Comparison of ENCODE assay signal across 1 cellular context in the genomic region with DNA sequence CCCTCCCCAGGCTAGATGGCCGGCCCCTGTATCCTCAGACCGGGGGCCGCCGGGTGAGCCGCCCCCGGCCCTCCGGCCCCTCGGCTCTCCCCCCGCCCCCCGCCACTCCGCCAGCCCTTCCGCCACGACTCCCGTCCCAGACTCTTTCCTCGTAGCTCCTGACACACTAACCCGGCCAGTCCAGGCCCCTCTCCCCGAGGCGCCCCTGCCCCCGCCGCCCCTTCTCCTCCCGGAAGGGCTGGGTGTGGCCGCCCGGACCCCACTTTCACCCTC.
TF ChIP-seq lines count a peak whose summit lies in the region.

No MANE protein-coding gene starts in this region.

TF ChIP-seq in K562, 482 proteins besides CTCF, POLR2A, EP300 and RAD21 (continues in another document):
- TF ChIP-seq PHB2 (IDR thresholded peaks at IDR 0.05; ENCODE audit: low read depth) (no peak), ZNF699 (CRISPR knock-in tag; IDR thresholded peaks at IDR 0.05; ENCODE audit: insufficient replicate concordance) (no peak), FOXK2 (conservative IDR thresholded peaks at IDR 0.05 in 1 of 2, IDR thresholded peaks at IDR 0.05 in 1 of 2; ENCODE audit: low read depth in 2 of 2) (no peak), ZBTB8A (IDR thresholded peaks at IDR 0.05; ENCODE audit: partially characterized antibody) (no peak), FOXA1 (IDR thresholded peaks at IDR 0.05; ENCODE audit: borderline replicate concordance) (no peak), NR3C1 (CRISPR knock-in tag; IDR thresholded peaks at IDR 0.05) (0 out of 2 replicates have a peak, but pooled peaks have one; percentile 28), POLR2G (IDR thresholded peaks at IDR 0.05; ENCODE audit: low read depth, low read length) (no peak), ZBTB7A (IDR thresholded peaks at IDR 0.05; ENCODE audit: borderline replicate concordance, control insufficient read depth, low read depth, low read length) (0 out of 2 replicates have a peak, but pooled peaks have one; percentile 22), PRPF4 (IDR thresholded peaks at IDR 0.05; ENCODE audit: insufficient read depth, low read depth, low read length, poor library complexity, severe bottlenecking) (no peak), CEBPG (CRISPR knock-in tag; IDR thresholded peaks at IDR 0.05) (no peak), CEBPG (tag; conservative IDR thresholded peaks at IDR 0.05 in 1 of 2, IDR thresholded peaks at IDR 0.05 in 1 of 2) (no peak), ZNF274 (IDR thresholded peaks at IDR 0.05; ENCODE audit: borderline replicate concordance, low read depth, low read length) (no peak), ARHGAP35 (IDR thresholded peaks at IDR 0.05; ENCODE audit: partially characterized antibody) (no peak), SMARCB1 (IDR thresholded peaks at IDR 0.05; ENCODE audit: insufficient read length, low read depth) (no peak)
- TF ChIP-seq, protein P1, sequence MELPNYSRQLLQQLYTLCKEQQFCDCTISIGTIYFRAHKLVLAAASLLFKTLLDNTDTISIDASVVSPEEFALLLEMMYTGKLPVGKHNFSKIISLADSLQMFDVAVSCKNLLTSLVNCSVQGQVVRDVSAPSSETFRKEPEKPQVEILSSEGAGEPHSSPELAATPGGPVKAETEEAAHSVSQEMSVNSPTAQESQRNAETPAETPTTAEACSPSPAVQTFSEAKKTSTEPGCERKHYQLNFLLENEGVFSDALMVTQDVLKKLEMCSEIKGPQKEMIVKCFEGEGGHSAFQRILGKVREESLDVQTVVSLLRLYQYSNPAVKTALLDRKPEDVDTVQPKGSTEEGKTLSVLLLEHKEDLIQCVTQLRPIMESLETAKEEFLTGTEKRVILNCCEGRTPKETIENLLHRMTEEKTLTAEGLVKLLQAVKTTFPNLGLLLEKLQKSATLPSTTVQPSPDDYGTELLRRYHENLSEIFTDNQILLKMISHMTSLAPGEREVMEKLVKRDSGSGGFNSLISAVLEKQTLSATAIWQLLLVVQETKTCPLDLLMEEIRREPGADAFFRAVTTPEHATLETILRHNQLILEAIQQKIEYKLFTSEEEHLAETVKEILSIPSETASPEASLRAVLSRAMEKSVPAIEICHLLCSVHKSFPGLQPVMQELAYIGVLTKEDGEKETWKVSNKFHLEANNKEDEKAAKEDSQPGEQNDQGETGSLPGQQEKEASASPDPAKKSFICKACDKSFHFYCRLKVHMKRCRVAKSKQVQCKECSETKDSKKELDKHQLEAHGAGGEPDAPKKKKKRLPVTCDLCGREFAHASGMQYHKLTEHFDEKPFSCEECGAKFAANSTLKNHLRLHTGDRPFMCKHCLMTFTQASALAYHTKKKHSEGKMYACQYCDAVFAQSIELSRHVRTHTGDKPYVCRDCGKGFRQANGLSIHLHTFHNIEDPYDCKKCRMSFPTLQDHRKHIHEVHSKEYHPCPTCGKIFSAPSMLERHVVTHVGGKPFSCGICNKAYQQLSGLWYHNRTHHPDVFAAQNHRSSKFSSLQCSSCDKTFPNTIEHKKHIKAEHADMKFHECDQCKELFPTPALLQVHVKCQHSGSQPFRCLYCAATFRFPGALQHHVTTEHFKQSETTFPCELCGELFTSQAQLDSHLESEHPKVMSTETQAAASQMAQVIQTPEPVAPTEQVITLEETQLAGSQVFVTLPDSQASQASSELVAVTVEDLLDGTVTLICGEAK (IDR thresholded peaks at IDR 0.05): no peak
- TF ChIP-seq, protein P1 (CRISPR knock-in tag; IDR thresholded peaks at IDR 0.05): no peak
- TF ChIP-seq, protein P2, sequence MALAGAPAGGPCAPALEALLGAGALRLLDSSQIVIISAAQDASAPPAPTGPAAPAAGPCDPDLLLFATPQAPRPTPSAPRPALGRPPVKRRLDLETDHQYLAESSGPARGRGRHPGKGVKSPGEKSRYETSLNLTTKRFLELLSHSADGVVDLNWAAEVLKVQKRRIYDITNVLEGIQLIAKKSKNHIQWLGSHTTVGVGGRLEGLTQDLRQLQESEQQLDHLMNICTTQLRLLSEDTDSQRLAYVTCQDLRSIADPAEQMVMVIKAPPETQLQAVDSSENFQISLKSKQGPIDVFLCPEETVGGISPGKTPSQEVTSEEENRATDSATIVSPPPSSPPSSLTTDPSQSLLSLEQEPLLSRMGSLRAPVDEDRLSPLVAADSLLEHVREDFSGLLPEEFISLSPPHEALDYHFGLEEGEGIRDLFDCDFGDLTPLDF (CRISPR knock-in tag; IDR thresholded peaks at IDR 0.05): no peak
- TF ChIP-seq, protein P3, sequence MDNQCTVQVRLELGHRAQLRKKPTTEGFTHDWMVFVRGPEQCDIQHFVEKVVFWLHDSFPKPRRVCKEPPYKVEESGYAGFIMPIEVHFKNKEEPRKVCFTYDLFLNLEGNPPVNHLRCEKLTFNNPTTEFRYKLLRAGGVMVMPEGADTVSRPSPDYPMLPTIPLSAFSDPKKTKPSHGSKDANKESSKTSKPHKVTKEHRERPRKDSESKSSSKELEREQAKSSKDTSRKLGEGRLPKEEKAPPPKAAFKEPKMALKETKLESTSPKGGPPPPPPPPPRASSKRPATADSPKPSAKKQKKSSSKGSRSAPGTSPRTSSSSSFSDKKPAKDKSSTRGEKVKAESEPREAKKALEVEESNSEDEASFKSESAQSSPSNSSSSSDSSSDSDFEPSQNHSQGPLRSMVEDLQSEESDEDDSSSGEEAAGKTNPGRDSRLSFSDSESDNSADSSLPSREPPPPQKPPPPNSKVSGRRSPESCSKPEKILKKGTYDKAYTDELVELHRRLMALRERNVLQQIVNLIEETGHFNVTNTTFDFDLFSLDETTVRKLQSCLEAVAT (IDR thresholded peaks at IDR 0.05): 0 out of 4 replicates have a peak, but pooled peaks of 1 of the 2 experiments have one; percentile 33
- TF ChIP-seq, protein P4, sequence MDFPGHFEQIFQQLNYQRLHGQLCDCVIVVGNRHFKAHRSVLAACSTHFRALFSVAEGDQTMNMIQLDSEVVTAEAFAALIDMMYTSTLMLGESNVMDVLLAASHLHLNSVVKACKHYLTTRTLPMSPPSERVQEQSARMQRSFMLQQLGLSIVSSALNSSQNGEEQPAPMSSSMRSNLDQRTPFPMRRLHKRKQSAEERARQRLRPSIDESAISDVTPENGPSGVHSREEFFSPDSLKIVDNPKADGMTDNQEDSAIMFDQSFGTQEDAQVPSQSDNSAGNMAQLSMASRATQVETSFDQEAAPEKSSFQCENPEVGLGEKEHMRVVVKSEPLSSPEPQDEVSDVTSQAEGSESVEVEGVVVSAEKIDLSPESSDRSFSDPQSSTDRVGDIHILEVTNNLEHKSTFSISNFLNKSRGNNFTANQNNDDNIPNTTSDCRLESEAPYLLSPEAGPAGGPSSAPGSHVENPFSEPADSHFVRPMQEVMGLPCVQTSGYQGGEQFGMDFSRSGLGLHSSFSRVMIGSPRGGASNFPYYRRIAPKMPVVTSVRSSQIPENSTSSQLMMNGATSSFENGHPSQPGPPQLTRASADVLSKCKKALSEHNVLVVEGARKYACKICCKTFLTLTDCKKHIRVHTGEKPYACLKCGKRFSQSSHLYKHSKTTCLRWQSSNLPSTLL (IDR thresholded peaks at IDR 0.05): no peak
- TF ChIP-seq, protein P5, sequence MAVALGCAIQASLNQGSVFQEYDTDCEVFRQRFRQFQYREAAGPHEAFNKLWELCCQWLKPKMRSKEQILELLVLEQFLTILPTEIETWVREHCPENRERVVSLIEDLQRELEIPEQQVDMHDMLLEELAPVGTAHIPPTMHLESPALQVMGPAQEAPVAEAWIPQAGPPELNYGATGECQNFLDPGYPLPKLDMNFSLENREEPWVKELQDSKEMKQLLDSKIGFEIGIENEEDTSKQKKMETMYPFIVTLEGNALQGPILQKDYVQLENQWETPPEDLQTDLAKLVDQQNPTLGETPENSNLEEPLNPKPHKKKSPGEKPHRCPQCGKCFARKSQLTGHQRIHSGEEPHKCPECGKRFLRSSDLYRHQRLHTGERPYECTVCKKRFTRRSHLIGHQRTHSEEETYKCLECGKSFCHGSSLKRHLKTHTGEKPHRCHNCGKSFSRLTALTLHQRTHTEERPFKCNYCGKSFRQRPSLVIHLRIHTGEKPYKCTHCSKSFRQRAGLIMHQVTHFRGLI (CRISPR knock-in tag; IDR thresholded peaks at IDR 0.05): no peak
- TF ChIP-seq, protein P6, sequence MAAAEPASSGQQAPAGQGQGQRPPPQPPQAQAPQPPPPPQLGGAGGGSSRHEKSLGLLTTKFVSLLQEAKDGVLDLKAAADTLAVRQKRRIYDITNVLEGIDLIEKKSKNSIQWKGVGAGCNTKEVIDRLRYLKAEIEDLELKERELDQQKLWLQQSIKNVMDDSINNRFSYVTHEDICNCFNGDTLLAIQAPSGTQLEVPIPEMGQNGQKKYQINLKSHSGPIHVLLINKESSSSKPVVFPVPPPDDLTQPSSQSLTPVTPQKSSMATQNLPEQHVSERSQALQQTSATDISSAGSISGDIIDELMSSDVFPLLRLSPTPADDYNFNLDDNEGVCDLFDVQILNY (CRISPR knock-in tag; IDR thresholded peaks at IDR 0.05): no peak
- TF ChIP-seq, protein P7, sequence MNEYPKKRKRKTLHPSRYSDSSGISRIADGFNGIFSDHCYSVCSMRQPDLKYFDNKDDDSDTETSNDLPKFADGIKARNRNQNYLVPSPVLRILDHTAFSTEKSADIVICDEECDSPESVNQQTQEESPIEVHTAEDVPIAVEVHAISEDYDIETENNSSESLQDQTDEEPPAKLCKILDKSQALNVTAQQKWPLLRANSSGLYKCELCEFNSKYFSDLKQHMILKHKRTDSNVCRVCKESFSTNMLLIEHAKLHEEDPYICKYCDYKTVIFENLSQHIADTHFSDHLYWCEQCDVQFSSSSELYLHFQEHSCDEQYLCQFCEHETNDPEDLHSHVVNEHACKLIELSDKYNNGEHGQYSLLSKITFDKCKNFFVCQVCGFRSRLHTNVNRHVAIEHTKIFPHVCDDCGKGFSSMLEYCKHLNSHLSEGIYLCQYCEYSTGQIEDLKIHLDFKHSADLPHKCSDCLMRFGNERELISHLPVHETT (CRISPR knock-in tag; conservative IDR thresholded peaks at IDR 0.05 in 1 of 2, IDR thresholded peaks at IDR 0.05 in 1 of 2): no peak
- TF ChIP-seq, protein P8, sequence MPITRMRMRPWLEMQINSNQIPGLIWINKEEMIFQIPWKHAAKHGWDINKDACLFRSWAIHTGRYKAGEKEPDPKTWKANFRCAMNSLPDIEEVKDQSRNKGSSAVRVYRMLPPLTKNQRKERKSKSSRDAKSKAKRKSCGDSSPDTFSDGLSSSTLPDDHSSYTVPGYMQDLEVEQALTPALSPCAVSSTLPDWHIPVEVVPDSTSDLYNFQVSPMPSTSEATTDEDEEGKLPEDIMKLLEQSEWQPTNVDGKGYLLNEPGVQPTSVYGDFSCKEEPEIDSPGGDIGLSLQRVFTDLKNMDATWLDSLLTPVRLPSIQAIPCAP (CRISPR knock-in tag; IDR thresholded peaks at IDR 0.05; ENCODE audit: borderline replicate concordance): no peak
- TF ChIP-seq, protein P9, sequence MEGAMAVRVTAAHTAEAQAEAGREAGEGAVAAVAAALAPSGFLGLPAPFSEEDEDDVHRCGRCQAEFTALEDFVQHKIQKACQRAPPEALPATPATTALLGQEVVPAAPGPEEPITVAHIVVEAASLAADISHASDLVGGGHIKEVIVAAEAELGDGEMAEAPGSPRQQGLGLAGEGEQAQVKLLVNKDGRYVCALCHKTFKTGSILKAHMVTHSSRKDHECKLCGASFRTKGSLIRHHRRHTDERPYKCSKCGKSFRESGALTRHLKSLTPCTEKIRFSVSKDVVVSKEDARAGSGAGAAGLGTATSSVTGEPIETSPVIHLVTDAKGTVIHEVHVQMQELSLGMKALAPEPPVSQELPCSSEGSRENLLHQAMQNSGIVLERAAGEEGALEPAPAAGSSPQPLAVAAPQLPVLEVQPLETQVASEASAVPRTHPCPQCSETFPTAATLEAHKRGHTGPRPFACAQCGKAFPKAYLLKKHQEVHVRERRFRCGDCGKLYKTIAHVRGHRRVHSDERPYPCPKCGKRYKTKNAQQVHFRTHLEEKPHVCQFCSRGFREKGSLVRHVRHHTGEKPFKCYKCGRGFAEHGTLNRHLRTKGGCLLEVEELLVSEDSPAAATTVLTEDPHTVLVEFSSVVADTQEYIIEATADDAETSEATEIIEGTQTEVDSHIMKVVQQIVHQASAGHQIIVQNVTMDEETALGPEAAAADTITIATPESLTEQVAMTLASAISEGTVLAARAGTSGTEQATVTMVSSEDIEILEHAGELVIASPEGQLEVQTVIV (CRISPR knock-in tag; IDR thresholded peaks at IDR 0.05; ENCODE audit: borderline replicate concordance): no peak
- TF ChIP-seq, protein P10, sequence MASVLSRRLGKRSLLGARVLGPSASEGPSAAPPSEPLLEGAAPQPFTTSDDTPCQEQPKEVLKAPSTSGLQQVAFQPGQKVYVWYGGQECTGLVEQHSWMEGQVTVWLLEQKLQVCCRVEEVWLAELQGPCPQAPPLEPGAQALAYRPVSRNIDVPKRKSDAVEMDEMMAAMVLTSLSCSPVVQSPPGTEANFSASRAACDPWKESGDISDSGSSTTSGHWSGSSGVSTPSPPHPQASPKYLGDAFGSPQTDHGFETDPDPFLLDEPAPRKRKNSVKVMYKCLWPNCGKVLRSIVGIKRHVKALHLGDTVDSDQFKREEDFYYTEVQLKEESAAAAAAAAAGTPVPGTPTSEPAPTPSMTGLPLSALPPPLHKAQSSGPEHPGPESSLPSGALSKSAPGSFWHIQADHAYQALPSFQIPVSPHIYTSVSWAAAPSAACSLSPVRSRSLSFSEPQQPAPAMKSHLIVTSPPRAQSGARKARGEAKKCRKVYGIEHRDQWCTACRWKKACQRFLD (CRISPR knock-in tag; IDR thresholded peaks at IDR 0.05): peak; percentile 64; the same call in 1 of the 2 replicates
